Comparison of ENCODE assay signal across 8 cellular contexts in genomic region chr2:172094319-172095145, GRCh38. TPM values are rescaled to one million over a fixed set of nuclear protein-coding genes. Genes with fewer than 3 reads are reported as not detected.
DNase-seq lines count a peak whose midpoint lies in the region; ATAC-seq, FAIRE-seq and TF ChIP-seq lines count a peak whose summit lies in the region.

No MANE protein-coding gene starts in this region.

- H3K27me3 Mint-ChIP-seq in activated T-helper 2 cell treated with anti-CD3 and anti-CD28 coated beads, Interferon-gamma antibody, Interleukin-2, Interleukin-4, amounts not matched to agents 10 μg/mL and 5 μg/mL and 100 μg/mL, durations not matched to agents 14 hours and 24 hours and 36 hours (ENCODE audit: low read depth): peaks cover 78% of the 10 kb centered on the region

- H3K9me1 ChIP-seq in keratinocyte (ENCODE audit: control insufficient read depth, extremely low read depth, insufficient read depth, low read length): no peaks in the 10 kb centered on the region

- no peaks in the 10 kb centered on the region for H3K79me2 ChIP-seq in keratinocyte (ENCODE audit: control insufficient read depth, insufficient read depth, low read length)

- no peak for FAIRE-seq in keratinocyte (lab: Jason Lieb, UNC)

- H3K4me2 ChIP-seq in BLaER1 treated with 17β-estradiol and CSF1 and Interleukin-3, amounts not matched to agents 10 nM and 100 nM: peak overlapping the region; percentile 52 to 99 (median 79)
- peak overlapping the region; percentile 91 for H3K4me2 ChIP-seq in keratinocyte (ENCODE audit: control insufficient read depth, extremely low read depth, insufficient read depth, low read depth, low read length)

- peaks cover 100% of the 10 kb centered on the region in 11 experiments for H3K27me3 ChIP-seq in BLaER1 treated with 17β-estradiol and CSF1 and Interleukin-3, amounts not matched to agents 10 nM and 100 nM
- H3K27me3 ChIP-seq in keratinocyte (ENCODE audit: control insufficient read depth, extremely low read depth, insufficient read depth, low read length) (peaks cover 52% of the 10 kb centered on the region), tibial nerve (peaks cover 10 to 100% of the 10 kb centered on the region in 2 donors)

- H3K27ac Mint-ChIP-seq in activated T-helper 2 cell treated with anti-CD3 and anti-CD28 coated beads, Interferon-gamma antibody, Interleukin-2, Interleukin-4, amounts not matched to agents 10 μg/mL and 5 μg/mL and 100 μg/mL, durations not matched to agents 14 hours and 24 hours and 36 hours: no peak overlapping the region

- no peak for TF ChIP-seq CTCF in keratinocyte (optimal IDR thresholded peaks at IDR 0.05 in 1 of 3, IDR thresholded peaks at IDR 0.05 in 1 of 3, conservative IDR thresholded peaks at IDR 0.05 in 1 of 3; ENCODE audit: extremely low read depth in 1 of 3, insufficient read depth in 2 of 3, low read length in 3 of 3)
- TF ChIP-seq CTCF in tibial nerve (IDR thresholded peaks at IDR 0.05): no peak

- peak overlapping the region; percentile 57 for H2AFZ ChIP-seq in keratinocyte (ENCODE audit: control insufficient read depth, low read length)

- TF ChIP-seq POLR2A in tibial nerve (IDR thresholded peaks at IDR 0.05): no peak

- 4 to 5% methylated on average over 53 to 62 of the region's 65 CpGs for WGBS in tibial nerve, 2 donors

- H3K27ac ChIP-seq in BLaER1 treated with 17β-estradiol and CSF1 and Interleukin-3, amounts not matched to agents 10 nM and 100 nM: no peak overlapping the region
- H3K27ac ChIP-seq in keratinocyte (ENCODE audit: control insufficient read depth, insufficient read depth, low read length): peak overlapping the region; percentile 92
- H3K27ac ChIP-seq in tibial nerve: peak overlapping the region in 1 of 4 donors; percentile 64

- dilution Hi-C loops in keratinocyte (cut with MboI; ENCODE audit: extremely low pct_ligation_motif_present, low sequenced_read_pairs): no loop called here

- H3K36me3 Mint-ChIP-seq in activated T-helper 2 cell treated with anti-CD3 and anti-CD28 coated beads, Interferon-gamma antibody, Interleukin-2, Interleukin-4, amounts not matched to agents 10 μg/mL and 5 μg/mL and 100 μg/mL, durations not matched to agents 14 hours and 24 hours and 36 hours (ENCODE audit: low read depth): peaks cover 9% of the 10 kb centered on the region

- peak overlapping the region; percentile 8 for H3K4me3 Mint-ChIP-seq in activated T-helper 2 cell treated with anti-CD3 and anti-CD28 coated beads, Interferon-gamma antibody, Interleukin-2, Interleukin-4, amounts not matched to agents 10 μg/mL and 5 μg/mL and 100 μg/mL, durations not matched to agents 14 hours and 24 hours and 36 hours (ENCODE audit: low read depth)

- H3K4me1 Mint-ChIP-seq in activated T-helper 2 cell treated with anti-CD3 and anti-CD28 coated beads, Interferon-gamma antibody, Interleukin-2, Interleukin-4, amounts not matched to agents 10 μg/mL and 5 μg/mL and 100 μg/mL, durations not matched to agents 14 hours and 24 hours and 36 hours (ENCODE audit: low read depth): peaks cover 22% of the 10 kb centered on the region

- H3K9ac ChIP-seq in BLaER1 treated with 17β-estradiol and CSF1 and Interleukin-3, amounts not matched to agents 10 nM and 100 nM: peak overlapping the region in 3 of 11 experiments; percentile 35 to 53 (median 39); a peak in 3 of 22 replicates
- H3K9ac ChIP-seq in keratinocyte (ENCODE audit: control insufficient read depth, extremely low read depth, insufficient read depth, low read length): peak overlapping the region; percentile 88

- TF ChIP-seq EP300 in tibial nerve (IDR thresholded peaks at IDR 0.05): no peak

- no peaks in the 10 kb centered on the region for H3K9me3 Mint-ChIP-seq in activated T-helper 2 cell treated with anti-CD3 and anti-CD28 coated beads, Interferon-gamma antibody, Interleukin-2, Interleukin-4, amounts not matched to agents 10 μg/mL and 5 μg/mL and 100 μg/mL, durations not matched to agents 14 hours and 24 hours and 36 hours

- peak; percentile 22 for DNase-seq in HCEC 1CT
- no peak for DNase-seq in activated T-helper 2 cell treated with anti-CD3 and anti-CD28 coated beads, Interferon-gamma antibody, Interleukin-2, Interleukin-4, amounts not matched to agents 10 μg/mL and 5 μg/mL and 100 μg/mL, durations not matched to agents 14 hours and 24 hours and 36 hours (ENCODE audit: low spot score)
- no peak for DNase-seq in keratinocyte (ENCODE audit: low read depth, low spot score)
- no peak for DNase-seq in tibial nerve (ENCODE audit: low spot score in 2 of 2)
- no peak for DNase-seq in DMS79 (lab: John Stamatoyannopoulos, UW)
- DNase-seq in MV-4-11 (lab: John Stamatoyannopoulos, UW): no peak

- H4K20me1 ChIP-seq in BLaER1 treated with 17β-estradiol and CSF1 and Interleukin-3, amounts not matched to agents 10 nM and 100 nM: peaks cover 0 to 98% (median 93%) of the 10 kb centered on the region in 11 experiments; a peak in 20 of 22 replicates
- no peaks in the 10 kb centered on the region for H4K20me1 ChIP-seq in keratinocyte (ENCODE audit: control insufficient read depth, extremely low read depth, insufficient read depth, low read length)

- ATAC-seq in HG02884 (IDR thresholded peaks at IDR 0.05; ENCODE audit: unreplicated experiment): no peak

- H3K36me3 ChIP-seq in BLaER1 treated with 17β-estradiol and CSF1 and Interleukin-3, amounts not matched to agents 10 nM and 100 nM: no peaks in the 10 kb centered on the region
- H3K36me3 ChIP-seq in keratinocyte (ENCODE audit: control insufficient read depth in 2 of 2, extremely low read depth in 1 of 2, insufficient read depth in 2 of 2, low read length in 2 of 2): no peaks in the 10 kb centered on the region
- no peaks in the 10 kb centered on the region for H3K36me3 ChIP-seq in tibial nerve

- intact Hi-C loops in activated T-helper 2 cell treated with anti-CD3 and anti-CD28 coated beads, Interferon-gamma antibody, Interleukin-2, Interleukin-4, amounts not matched to agents 10 μg/mL and 5 μg/mL and 100 μg/mL, durations not matched to agents 14 hours and 24 hours and 36 hours (cut with micrococcal nuclease): loop anchor here (5.0 kb wide), 1 partner anchor 1382 kb away; no protein-coding TSS in a partner anchor

- peak overlapping the region in 9 of 10 experiments; percentile 41 to 67 (median 50); a peak in 17 of 20 replicates for H3K4me3 ChIP-seq in BLaER1 treated with 17β-estradiol and CSF1 and Interleukin-3, amounts not matched to agents 10 nM and 100 nM
- H3K4me3 ChIP-seq in keratinocyte (ENCODE audit: control insufficient read depth in 2 of 3, extremely low read depth in 1 of 3, insufficient read depth in 2 of 3, low read depth in 1 of 3, low read length in 3 of 3) (peak overlapping the region; percentile 45 to 72 (median 71)), tibial nerve (peak overlapping the region; percentile 20 to 52 (median 30))

- H3K9me3 ChIP-seq in BLaER1 treated with 17β-estradiol and CSF1 and Interleukin-3, amounts not matched to agents 10 nM and 100 nM (replicated peaks in 1 of 11): no peaks in the 10 kb centered on the region
- H3K9me3 ChIP-seq in keratinocyte (ENCODE audit: control insufficient read depth, low read depth, low read length): no peaks in the 10 kb centered on the region
- H3K9me3 ChIP-seq in tibial nerve: no peaks in the 10 kb centered on the region

- peaks cover 10 to 42% (median 33%) of the 10 kb centered on the region in 10 experiments for H3K4me1 ChIP-seq in BLaER1 treated with 17β-estradiol and CSF1 and Interleukin-3, amounts not matched to agents 10 nM and 100 nM
- H3K4me1 ChIP-seq in keratinocyte (ENCODE audit: control insufficient read depth, extremely low read depth, insufficient read depth, low read length) (peaks cover 43% of the 10 kb centered on the region), tibial nerve (peaks cover 0 to 63% (median 45%) of the 10 kb centered on the region in 4 donors)

RNA-seq across cellular contexts. Expression of gene DLX2, which starts 8.2 kb away (rescaled TPM):
- 0.14 TPM in 1 of 2 replicates, not detected in the other for total RNA-seq in activated T-helper 2 cell treated with anti-CD3 and anti-CD28 coated beads, Interferon-gamma antibody, Interleukin-2, Interleukin-4, amounts not matched to agents 10 μg/mL and 5 μg/mL and 100 μg/mL, durations not matched to agents 14 hours and 24 hours and 36 hours
- polyA plus RNA-seq in keratinocyte: 0.26 to 0.31 TPM (median 0.29 TPM) in 3 replicates
- 1.3 TPM for polyA plus RNA-seq in keratinocyte (2011; ENCODE audit: low read depth)
- polyA plus RNA-seq in keratinocyte (2011; cell fraction: cytosol; rRNA removed): 0.32 and 0.61 TPM in 2 replicates
- 2.2 and 3.3 TPM in 2 replicates for polyA plus RNA-seq in keratinocyte (2011; cell fraction: nucleus; rRNA removed)
- 0.77 and 3.1 TPM in 2 replicates for polyA plus RNA-seq in keratinocyte (2012; ENCODE audit: low replicate concordance)
- polyA minus RNA-seq in keratinocyte: 0.10 to 0.33 TPM in 2 of 3 replicates, not detected in the other
- polyA minus RNA-seq in keratinocyte (2011; cell fraction: cytosol; rRNA and poly(A)+ RNA removed): 0.96 TPM
- polyA minus RNA-seq in keratinocyte (2011; cell fraction: nucleus; rRNA and poly(A)+ RNA removed): 0.74 and 1.4 TPM in 2 replicates
- not detected for total RNA-seq in tibial nerve

RNA-seq across cellular contexts. Expression of gene DLX1, which starts 9.2 kb away (rescaled TPM):
- 0.09 TPM in 1 of 2 replicates, not detected in the other for total RNA-seq in activated T-helper 2 cell treated with anti-CD3 and anti-CD28 coated beads, Interferon-gamma antibody, Interleukin-2, Interleukin-4, amounts not matched to agents 10 μg/mL and 5 μg/mL and 100 μg/mL, durations not matched to agents 14 hours and 24 hours and 36 hours
- polyA plus RNA-seq in keratinocyte: 0.68 to 1.5 TPM (median 0.88 TPM) in 3 replicates
- 0.39 TPM for polyA plus RNA-seq in keratinocyte (2011; ENCODE audit: low read depth)
- polyA plus RNA-seq in keratinocyte (2011; cell fraction: cytosol; rRNA removed): 0.62 and 0.81 TPM in 2 replicates
- polyA plus RNA-seq in keratinocyte (2011; cell fraction: nucleus; rRNA removed): 1.7 and 2.8 TPM in 2 replicates
- polyA plus RNA-seq in keratinocyte (2012; ENCODE audit: low replicate concordance): 0.48 and 1.5 TPM in 2 replicates
- polyA minus RNA-seq in keratinocyte: 0.32 to 2.0 TPM (median 0.99 TPM) in 3 replicates
- polyA minus RNA-seq in keratinocyte (2011; cell fraction: cytosol; rRNA and poly(A)+ RNA removed): not detected
- polyA minus RNA-seq in keratinocyte (2011; cell fraction: nucleus; rRNA and poly(A)+ RNA removed): 0.54 and 0.63 TPM in 2 replicates
- under 1 TPM in 1 of 4 donors, not detected in 3; 0.44 TPM for total RNA-seq in tibial nerve
